ENCODE assay signal across 30 cellular contexts in the genomic region with DNA sequence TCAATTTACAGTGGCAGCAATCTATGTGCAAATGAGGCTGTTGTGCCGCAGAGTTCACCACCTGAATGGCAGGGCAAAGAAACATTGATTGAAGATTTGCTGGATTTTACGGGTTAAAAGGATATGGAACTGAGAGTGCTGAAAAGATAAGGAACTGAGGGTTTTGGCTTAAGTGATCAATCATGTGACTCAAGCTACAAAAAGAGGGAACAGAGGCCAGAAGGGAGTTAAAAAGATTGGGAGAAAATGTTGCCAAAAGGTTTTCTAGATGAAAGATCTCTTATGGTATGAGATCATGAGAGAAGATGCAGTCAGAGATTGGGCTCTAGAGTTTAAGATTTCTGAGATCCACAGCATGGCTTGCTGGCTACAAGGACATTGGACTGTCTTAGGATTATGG.
"Had no signal": no experiment of that assay in that cellular context is flagged by ENCODE, and none has a peak within 500 bp of the region (broad histone marks: within the 10 kb centered on the region; RNA-seq: fewer than 3 reads in every experiment).

No MANE protein-coding gene starts in this region.

- H2AFZ ChIP-seq: hepatocyte had no signal

- ATAC-seq: esophagus mucosa; foreskin keratinocyte; gastroesophageal sphincter; heart left ventricle; left cardiac atrium; left lung; naive thymus-derived CD4-positive, alpha-beta T cell; sciatic nerve; stimulated activated naive CD8-positive, alpha-beta T cell treated with anti-CD3 and anti-CD28 coated beads, Interleukin-15, amount 100 ng/mL, for 72 hours; upper lobe of right lung had no signal

- H3K4me2 ChIP-seq: hepatocyte, smooth muscle cell had no signal

- H3K4me3 ChIP-seq: coronary artery, gastroesophageal sphincter, heart left ventricle, hepatocyte, left lung, prostate gland, right atrium auricular region, smooth muscle cell, suprapubic skin, transverse colon, upper lobe of right lung, uterus had no signal

- H3K9me3 ChIP-seq: gastroesophageal sphincter, heart left ventricle, left lung, prostate gland, right atrium auricular region, suprapubic skin, transverse colon, upper lobe of right lung, uterus had no signal

- H3K27ac ChIP-seq: coronary artery, epithelial cell of prostate, foreskin keratinocyte, gastroesophageal sphincter, heart left ventricle, hepatocyte, left lung, prostate gland, right atrium auricular region, suprapubic skin, transverse colon, upper lobe of right lung, uterus had no signal

- H3K36me3 Mint-ChIP-seq: mesothelial cell of epicardium had no signal

- H3K9me3 Mint-ChIP-seq: mesothelial cell of epicardium, nephron had no signal

- H3K27ac Mint-ChIP-seq: endodermal cell; mesothelial cell of epicardium; naive thymus-derived CD4-positive, alpha-beta T cell; nephron; stimulated activated naive CD8-positive, alpha-beta T cell treated with anti-CD3 and anti-CD28 coated beads, Interleukin-15, amount 100 ng/mL, for 72 hours had no signal

- H3K36me3 ChIP-seq: gastroesophageal sphincter, heart left ventricle, left lung, prostate gland, right atrium auricular region, suprapubic skin, transverse colon, upper lobe of right lung, uterus had no signal

- H3K4me3 Mint-ChIP-seq: endodermal cell; mesothelial cell of epicardium; naive thymus-derived CD4-positive, alpha-beta T cell; nephron; stimulated activated naive CD8-positive, alpha-beta T cell treated with anti-CD3 and anti-CD28 coated beads, Interleukin-15, amount 100 ng/mL, for 72 hours had no signal

- H3K79me2 ChIP-seq: hepatocyte had no signal

- DNase-seq: effector CD8-positive, alpha-beta T cell; endodermal cell; foreskin keratinocyte; heart left ventricle; left cardiac atrium; left lung; mesenchymal stem cell; naive thymus-derived CD4-positive, alpha-beta T cell; nucleus accumbens; stimulated activated CD4-positive, alpha-beta T cell treated with anti-CD3 and anti-CD28 coated beads, Interleukin-12 subunit alpha, Interleukin-12 subunit beta, amount 100 ng/mL, for 4 hours; stimulated activated CD4-positive, alpha-beta T cell treated with anti-CD3 and anti-CD28 coated beads, Interleukin-1b, Interleukin-23, amount 100 ng/mL, for 48 hours; stimulated activated CD4-positive, alpha-beta T cell treated with anti-CD3 and anti-CD28 coated beads, Interleukin-4, amount 100 ng/mL, for 1 hour; stimulated activated CD8-positive, alpha-beta memory T cell treated with anti-CD3 and anti-CD28 coated beads, Interleukin-4, amount 100 ng/mL, for 48 hours; stimulated activated naive CD4-positive, alpha-beta T cell; stimulated activated naive CD8-positive, alpha-beta T cell treated with anti-CD3 and anti-CD28 coated beads, Interleukin-15, amount 100 ng/mL, for 72 hours; transverse colon; upper lobe of right lung; uterus had no signal

- H3K27me3 ChIP-seq: right atrium auricular region, suprapubic skin, upper lobe of right lung, uterus had no signal

- H3K4me1 Mint-ChIP-seq: endodermal cell, nephron had no signal

- H3K4me1 ChIP-seq: foreskin keratinocyte, gastroesophageal sphincter, heart left ventricle, left lung, prostate gland, right atrium auricular region, suprapubic skin, transverse colon, upper lobe of right lung, uterus had no signal
